In genomic region chr22:36363378-36363931, GRCh38 we compare ENCODE assay signal across 9 cellular contexts. TPM values are rescaled to one million over a fixed set of nuclear protein-coding genes. Genes with fewer than 3 reads are reported as not detected.
DNase-seq lines count a peak whose midpoint lies in the region; ATAC-seq and TF ChIP-seq lines count a peak whose summit lies in the region.
"Had no signal": no experiment of that assay in that cellular context is flagged by ENCODE, and none has a peak within 500 bp of the region (broad histone marks: within the 10 kb centered on the region; RNA-seq: fewer than 3 reads in every experiment).

No MANE protein-coding gene starts in this region.

- TF ChIP-seq POLR2A in spleen (IDR thresholded peaks at IDR 0.05): no peak

- peaks cover 0 to 70% (median 9%) of the 10 kb centered on the region in 6 donors for H3K36me3 ChIP-seq in spleen

- H3K27ac ChIP-seq in right cardiac atrium (ENCODE audit: low read length): peak overlapping the region; percentile 77
- peak overlapping the region in 7 of 8 donors; percentile 54 to 100 (median 97) for H3K27ac ChIP-seq in spleen

- ATAC-seq in T-helper 17 cell: no peak
- ATAC-seq in right cardiac atrium: no peak

- intact Hi-C loops in right cardiac atrium (cut with DNase I) (loop anchor here in 1 of 4 donors (5.0 kb wide), 1 partner anchor 36 kb away; no protein-coding TSS in a partner anchor), spleen (cut with DNase I; ENCODE audit: low total_unique reads) (no loop called here)

- H3K9me3 ChIP-seq in T-helper 17 cell (ENCODE audit: control insufficient read depth, low read length, poor library complexity, severe bottlenecking): no peaks in the 10 kb centered on the region
- no peaks in the 10 kb centered on the region for H3K9me3 ChIP-seq in right cardiac atrium (ENCODE audit: control insufficient read depth, low read length)
- H3K9me3 ChIP-seq in spleen: no peaks in the 10 kb centered on the region

- H3K27me3 Mint-ChIP-seq in T-helper 17 cell: no peaks in the 10 kb centered on the region

- peak; percentile 36 for DNase-seq in NCI-H1092 treated with DMSO at 0.1 percent for 48 hours (lab: John Stamatoyannopoulos, UW)
- no peak for DNase-seq in NCI-H1092 (lab: John Stamatoyannopoulos, UW)
- no peak for DNase-seq in T-helper 17 cell
- DNase-seq in right cardiac atrium: peak in 2 of 3 donors; percentile 2 to 25
- DNase-seq in spleen: no peak
- no peak for DNase-seq in T1000 (lab: John Stamatoyannopoulos, UW)
- DNase-seq in OCI-M1 (lab: John Stamatoyannopoulos, UW): no peak
- no peak for DNase-seq in nucleus accumbens (lab: John Stamatoyannopoulos, UW)
- DNase-seq: 8988T had no signal

- peaks cover 80% of the 10 kb centered on the region for H3K4me1 Mint-ChIP-seq in T-helper 17 cell

- WGBS in right cardiac atrium: 85% methylated on average over 4 of the region's 4 CpGs
- WGBS in spleen, 5 donors: 53 to 80% (median 76%) methylated on average over 4 of the region's 4 CpGs

- H3K27me3 ChIP-seq in right cardiac atrium (ENCODE audit: control insufficient read depth, insufficient read depth) (no peaks in the 10 kb centered on the region), spleen (replicated peaks in 1 of 7) (no peaks in the 10 kb centered on the region)

- H3K4me1 ChIP-seq in right cardiac atrium (ENCODE audit: control insufficient read depth, insufficient read depth, low read length): peaks cover 70% of the 10 kb centered on the region
- H3K4me1 ChIP-seq in spleen: peaks cover 95 to 100% (median 100%) of the 10 kb centered on the region in 6 donors

- no peak for TF ChIP-seq CTCF in spleen (IDR thresholded peaks at IDR 0.05 in 8 of 11, conservative IDR thresholded peaks at IDR 0.05 in 3 of 11)

- no peak overlapping the region for H3K4me3 ChIP-seq in right cardiac atrium (ENCODE audit: low read length)
- peak overlapping the region in 1 of 8 donors; percentile 21 for H3K4me3 ChIP-seq in spleen

- H3K27ac Mint-ChIP-seq in T-helper 17 cell: peak overlapping the region; percentile 100

- peaks cover 11% of the 10 kb centered on the region for H3K36me3 Mint-ChIP-seq in T-helper 17 cell (ENCODE audit: low read depth)

- H3K4me3 Mint-ChIP-seq in T-helper 17 cell: peak overlapping the region; percentile 92

RNA-seq across cellular contexts. Expression of gene MYH9, which starts 24.3 kb away (rescaled TPM):
- total RNA-seq in T-helper 17 cell (1,000 to 10,000 TPM; 1,038 to 1,220 TPM), right cardiac atrium (100 to 1,000 TPM; 140 to 224 (median 163) TPM), spleen (1,000 to 10,000 TPM in 4 of 7 donors, 100 to 1,000 TPM in 3; 575 to 1,376 (median 1,013) TPM)
- polyA plus RNA-seq in right cardiac atrium (92.5 TPM), spleen (100 to 1,000 TPM in 1 of 3 donors, 10 to 100 TPM in 2; 59.8 to 166 (median 71.1) TPM)

Comparison
In these comparisons a context has a peak if more than half of its experiments do, and no peak if none do; other contexts are left out.
1. DNase-seq: peak in NCI-H1092 treated with DMSO at 0.1 percent for 48 hours (single experiment) and right cardiac atrium (2 of 3); none in NCI-H1092 (single experiment), T-helper 17 cell (0 of 3), spleen (single experiment), T1000 (single experiment), OCI-M1 (single experiment) and nucleus accumbens (0 of 56).